2 cellular contexts compared by ENCODE assay signal in the genomic region with DNA sequence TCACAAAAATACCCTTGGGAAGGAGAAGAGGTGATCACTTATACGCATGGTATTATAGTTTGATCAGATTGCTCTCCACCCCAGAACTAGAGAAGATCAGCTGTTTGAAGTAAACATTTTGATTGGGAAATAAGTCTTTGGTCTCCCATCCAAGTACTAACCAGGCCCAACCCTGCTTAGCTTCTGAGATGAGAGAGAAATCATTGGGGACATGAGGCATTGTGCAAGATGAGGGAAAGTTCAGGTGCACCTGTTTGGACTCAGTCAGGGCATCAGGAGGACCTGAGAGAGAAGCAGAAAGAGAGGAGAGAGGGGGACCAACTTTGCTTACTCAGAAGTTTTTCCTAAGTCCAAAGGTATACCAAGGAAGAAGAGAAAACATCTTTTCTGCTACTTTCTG.
TF ChIP-seq lines count a peak whose summit lies in the region.

No MANE protein-coding gene starts in this region.

TF ChIP-seq in K562, 482 proteins besides CTCF, POLR2A, EP300 and RAD21:
- TF ChIP-seq ZBTB26 (CRISPR knock-in tag; IDR thresholded peaks at IDR 0.05) (no peak), CEBPB (tag; IDR thresholded peaks at IDR 0.05) (peak; percentile 44; the same call in 1 of the 2 replicates), BMI1 (IDR thresholded peaks at IDR 0.05; ENCODE audit: low read length) (no peak)
TF ChIP-seq in K562: peak in this region for 1.

TF ChIP-seq in HepG2, 621 proteins besides CTCF, POLR2A, EP300 and RAD21:
- TF ChIP-seq CEBPG (CRISPR knock-in tag; IDR thresholded peaks at IDR 0.05) (peak; percentile 81), ZZZ3 (CRISPR knock-in tag; IDR thresholded peaks at IDR 0.05; ENCODE audit: borderline replicate concordance) (no peak), ZNF629 (CRISPR knock-in tag; conservative IDR thresholded peaks at IDR 0.05) (peak; percentile 84), ZNF496 (CRISPR knock-in tag; IDR thresholded peaks at IDR 0.05; ENCODE audit: insufficient replicate concordance) (no peak), PHF21A (CRISPR knock-in tag; IDR thresholded peaks at IDR 0.05) (no peak), ZNF382 (CRISPR knock-in tag; IDR thresholded peaks at IDR 0.05; ENCODE audit: borderline replicate concordance) (no peak), GTF3A (CRISPR knock-in tag; conservative IDR thresholded peaks at IDR 0.05) (peak; percentile 100), ESRRA (CRISPR knock-in tag; IDR thresholded peaks at IDR 0.05; ENCODE audit: low read depth) (no peak), HNF4G (IDR thresholded peaks at IDR 0.05; ENCODE audit: borderline replicate concordance, low read depth, low read length) (0 out of 2 replicates have a peak, but pooled peaks have one; percentile 6), HNF4G (CRISPR knock-in tag; IDR thresholded peaks at IDR 0.05; ENCODE audit: borderline replicate concordance, low read depth) (no peak), ZNF343 (CRISPR knock-in tag; IDR thresholded peaks at IDR 0.05) (no peak), GATAD2A (CRISPR knock-in tag; IDR thresholded peaks at IDR 0.05) (no peak), MAFK (conservative IDR thresholded peaks at IDR 0.05 in 1 of 2, IDR thresholded peaks at IDR 0.05 in 1 of 2; ENCODE audit: low read length in 2 of 2) (peak in 1 of 2 experiments; percentile 15; a peak in 1 of 4 replicates)
- TF ChIP-seq, protein P1, sequence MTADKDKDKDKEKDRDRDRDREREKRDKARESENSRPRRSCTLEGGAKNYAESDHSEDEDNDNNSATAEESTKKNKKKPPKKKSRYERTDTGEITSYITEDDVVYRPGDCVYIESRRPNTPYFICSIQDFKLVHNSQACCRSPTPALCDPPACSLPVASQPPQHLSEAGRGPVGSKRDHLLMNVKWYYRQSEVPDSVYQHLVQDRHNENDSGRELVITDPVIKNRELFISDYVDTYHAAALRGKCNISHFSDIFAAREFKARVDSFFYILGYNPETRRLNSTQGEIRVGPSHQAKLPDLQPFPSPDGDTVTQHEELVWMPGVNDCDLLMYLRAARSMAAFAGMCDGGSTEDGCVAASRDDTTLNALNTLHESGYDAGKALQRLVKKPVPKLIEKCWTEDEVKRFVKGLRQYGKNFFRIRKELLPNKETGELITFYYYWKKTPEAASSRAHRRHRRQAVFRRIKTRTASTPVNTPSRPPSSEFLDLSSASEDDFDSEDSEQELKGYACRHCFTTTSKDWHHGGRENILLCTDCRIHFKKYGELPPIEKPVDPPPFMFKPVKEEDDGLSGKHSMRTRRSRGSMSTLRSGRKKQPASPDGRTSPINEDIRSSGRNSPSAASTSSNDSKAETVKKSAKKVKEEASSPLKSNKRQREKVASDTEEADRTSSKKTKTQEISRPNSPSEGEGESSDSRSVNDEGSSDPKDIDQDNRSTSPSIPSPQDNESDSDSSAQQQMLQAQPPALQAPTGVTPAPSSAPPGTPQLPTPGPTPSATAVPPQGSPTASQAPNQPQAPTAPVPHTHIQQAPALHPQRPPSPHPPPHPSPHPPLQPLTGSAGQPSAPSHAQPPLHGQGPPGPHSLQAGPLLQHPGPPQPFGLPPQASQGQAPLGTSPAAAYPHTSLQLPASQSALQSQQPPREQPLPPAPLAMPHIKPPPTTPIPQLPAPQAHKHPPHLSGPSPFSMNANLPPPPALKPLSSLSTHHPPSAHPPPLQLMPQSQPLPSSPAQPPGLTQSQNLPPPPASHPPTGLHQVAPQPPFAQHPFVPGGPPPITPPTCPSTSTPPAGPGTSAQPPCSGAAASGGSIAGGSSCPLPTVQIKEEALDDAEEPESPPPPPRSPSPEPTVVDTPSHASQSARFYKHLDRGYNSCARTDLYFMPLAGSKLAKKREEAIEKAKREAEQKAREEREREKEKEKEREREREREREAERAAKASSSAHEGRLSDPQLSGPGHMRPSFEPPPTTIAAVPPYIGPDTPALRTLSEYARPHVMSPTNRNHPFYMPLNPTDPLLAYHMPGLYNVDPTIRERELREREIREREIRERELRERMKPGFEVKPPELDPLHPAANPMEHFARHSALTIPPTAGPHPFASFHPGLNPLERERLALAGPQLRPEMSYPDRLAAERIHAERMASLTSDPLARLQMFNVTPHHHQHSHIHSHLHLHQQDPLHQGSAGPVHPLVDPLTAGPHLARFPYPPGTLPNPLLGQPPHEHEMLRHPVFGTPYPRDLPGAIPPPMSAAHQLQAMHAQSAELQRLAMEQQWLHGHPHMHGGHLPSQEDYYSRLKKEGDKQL (CRISPR knock-in tag; IDR thresholded peaks at IDR 0.05; ENCODE audit: low read depth), result no peak
- TF ChIP-seq, protein P2, sequence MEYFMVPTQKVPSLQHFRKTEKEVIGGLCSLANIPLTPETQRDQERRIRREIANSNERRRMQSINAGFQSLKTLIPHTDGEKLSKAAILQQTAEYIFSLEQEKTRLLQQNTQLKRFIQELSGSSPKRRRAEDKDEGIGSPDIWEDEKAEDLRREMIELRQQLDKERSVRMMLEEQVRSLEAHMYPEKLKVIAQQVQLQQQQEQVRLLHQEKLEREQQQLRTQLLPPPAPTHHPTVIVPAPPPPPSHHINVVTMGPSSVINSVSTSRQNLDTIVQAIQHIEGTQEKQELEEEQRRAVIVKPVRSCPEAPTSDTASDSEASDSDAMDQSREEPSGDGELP (IDR thresholded peaks at IDR 0.05; ENCODE audit: borderline replicate concordance, low read depth), result 0 out of 2 replicates have a peak, but pooled peaks have one; percentile 20
